Comparison of ENCODE assay signal across 10 cellular contexts in genomic region chr7:24477807-24478655, GRCh38.
DNase-seq lines count a peak whose midpoint lies in the region; ATAC-seq and TF ChIP-seq lines count a peak whose summit lies in the region.
"Had no signal": no experiment of that assay in that cellular context is flagged by ENCODE, and none has a peak within 500 bp of the region (broad histone marks: within the 10 kb centered on the region; RNA-seq: fewer than 3 reads in every experiment).

No MANE protein-coding gene starts in this region.

- TF ChIP-seq CTCF in PC-3 (conservative IDR thresholded peaks at IDR 0.05; ENCODE audit: low read depth, low read length) = no peak
- no peak for TF ChIP-seq CTCF in gastrocnemius medialis (IDR thresholded peaks at IDR 0.05 in 4 of 5, conservative IDR thresholded peaks at IDR 0.05 in 1 of 5)

- no peak overlapping the region for H3K9ac ChIP-seq in PC-3 (ENCODE audit: low read length)

- H3K27me3 Mint-ChIP-seq in naive thymus-derived CD8-positive, alpha-beta T cell = peaks cover 8 to 27% (median 14%) of the 10 kb centered on the region in 5 donors
- H3K27me3 Mint-ChIP-seq in activated naive CD8-positive, alpha-beta T cell treated with anti-CD3 and anti-CD28 coated beads, Interleukin-2, amount 50 U/mL, for 24 hours = peaks cover 16% of the 10 kb centered on the region

- no TSS peak for BruUV-seq in PC-3 (replicated peaks; lab: Mats Ljungman, UMichigan)

- no peaks in the 10 kb centered on the region for H3K79me2 ChIP-seq in PC-3 (ENCODE audit: low read length)

- H3K4me2 ChIP-seq in PC-3 (ENCODE audit: low read length) = peak overlapping the region; percentile 50

- no peaks in the 10 kb centered on the region for H3F3A ChIP-seq in PC-3 (ENCODE audit: low read length, unreplicated experiment)

- ATAC-seq in PC-3 (peak; percentile 95), Right ventricle myocardium superior (ENCODE audit: poor library complexity) (peak; percentile 36), gastrocnemius medialis (peak; percentile 54 to 81), HG02870 (IDR thresholded peaks at IDR 0.05; ENCODE audit: unreplicated experiment) (no peak)
- no peak for ATAC-seq in naive thymus-derived CD8-positive, alpha-beta T cell
- no peak for ATAC-seq in activated naive CD8-positive, alpha-beta T cell treated with anti-CD3 and anti-CD28 coated beads, Interleukin-2, amount 50 U/mL, for 24 hours

- H3K9me3 Mint-ChIP-seq in naive thymus-derived CD8-positive, alpha-beta T cell = no peaks in the 10 kb centered on the region
- no peaks in the 10 kb centered on the region for H3K9me3 Mint-ChIP-seq in activated naive CD8-positive, alpha-beta T cell treated with anti-CD3 and anti-CD28 coated beads, Interleukin-2, amount 50 U/mL, for 24 hours
- H3K9me3 Mint-ChIP-seq: IgD-negative memory B cell; stimulated activated naive CD8-positive, alpha-beta T cell treated with anti-CD3 and anti-CD28 coated beads, Interleukin-15, Interleukin-2, amounts not matched to agents 100 ng/mL and 50 ng/mL, for 24 hours had no signal

- H3K4me3 ChIP-seq in HAP-1 (no peak overlapping the region), PC-3 (ENCODE audit: low read length) (no peak overlapping the region), gastrocnemius medialis (no peak overlapping the region)

- intact Hi-C loops in PC-3 (cut with micrococcal nuclease) = loop anchor here (10.0 kb wide), 1 partner anchor 187 kb away; no protein-coding TSS in a partner anchor
- intact Hi-C loops in Right ventricle myocardium superior (cut with DNase I) = no loop called here
- intact Hi-C loops in gastrocnemius medialis (cut with DNase I; ENCODE audit: low total_unique reads) = loop anchor here (2.0 kb wide), 1 partner anchor 21 kb away; no protein-coding TSS in a partner anchor

- peaks cover 14% of the 10 kb centered on the region for H3K4me1 ChIP-seq in HAP-1
- H3K4me1 ChIP-seq in PC-3 (ENCODE audit: insufficient read depth, low read length) = peaks cover 16% of the 10 kb centered on the region
- peaks cover 12 to 14% of the 10 kb centered on the region in 2 donors for H3K4me1 ChIP-seq in gastrocnemius medialis

- POLR2A ChIA-PET in PC-3 (lab: Charles Lee; ENCODE audit: unreplicated experiment) = no interaction called here
- POLR2A ChIA-PET in naive thymus-derived CD8-positive, alpha-beta T cell (lab: Charles Lee) = no interaction called here

- no peaks in the 10 kb centered on the region for H4K20me1 ChIP-seq in PC-3 (ENCODE audit: low read length)

- H3K36me3 ChIP-seq in HAP-1 (replicated peaks) (no peaks in the 10 kb centered on the region), PC-3 (ENCODE audit: low read depth, low read length) (no peaks in the 10 kb centered on the region), gastrocnemius medialis (no peaks in the 10 kb centered on the region)

- H3K27ac Mint-ChIP-seq in naive thymus-derived CD8-positive, alpha-beta T cell = peak overlapping the region in 1 of 10 donors; percentile 38
- H3K27ac Mint-ChIP-seq in activated naive CD8-positive, alpha-beta T cell treated with anti-CD3 and anti-CD28 coated beads, Interleukin-2, amount 50 U/mL, for 24 hours = no peak overlapping the region
- H3K27ac Mint-ChIP-seq: IgD-negative memory B cell; stimulated activated naive CD8-positive, alpha-beta T cell treated with anti-CD3 and anti-CD28 coated beads, Interleukin-15, Interleukin-2, amounts not matched to agents 100 ng/mL and 50 ng/mL, for 24 hours had no signal

- TF ChIP-seq POLR2A in gastrocnemius medialis (IDR thresholded peaks at IDR 0.05) = no peak

- CTCF ChIA-PET in PC-3 (lab: Charles Lee) = no interaction called here

- peak overlapping the region; percentile 42 for H3K27ac ChIP-seq in PC-3 (ENCODE audit: low read length)
- H3K27ac ChIP-seq in gastrocnemius medialis = peak overlapping the region; percentile 32 to 77 (median 43)
- H3K27ac ChIP-seq in caudate nucleus (ENCODE audit: low read depth, low read length) = no peak overlapping the region

- no peak overlapping the region for H3K4me3 Mint-ChIP-seq in naive thymus-derived CD8-positive, alpha-beta T cell
- H3K4me3 Mint-ChIP-seq in activated naive CD8-positive, alpha-beta T cell treated with anti-CD3 and anti-CD28 coated beads, Interleukin-2, amount 50 U/mL, for 24 hours = no peak overlapping the region
- H3K4me3 Mint-ChIP-seq: IgD-negative memory B cell; stimulated activated naive CD8-positive, alpha-beta T cell treated with anti-CD3 and anti-CD28 coated beads, Interleukin-15, Interleukin-2, amounts not matched to agents 100 ng/mL and 50 ng/mL, for 24 hours had no signal

- in situ Hi-C loops in HAP-1 (cut with MboI; ENCODE audit: low sequenced_read_pairs) = no loop called here
- in situ Hi-C loops in gastrocnemius medialis (cut with MboI; ENCODE audit: low sequenced_read_pairs in 4 of 4) = no loop called here

- H3K27me3 ChIP-seq in HAP-1 (ENCODE audit: low read depth) (no peaks in the 10 kb centered on the region), PC-3 (ENCODE audit: low read length) (peaks cover 19% of the 10 kb centered on the region), gastrocnemius medialis (no peaks in the 10 kb centered on the region)

- H2AFZ ChIP-seq in PC-3 (ENCODE audit: low read length) = peak overlapping the region; percentile 33

- no peaks in the 10 kb centered on the region for H3K9me2 ChIP-seq in PC-3 (replicated peaks; ENCODE audit: low read length)

- no peaks in the 10 kb centered on the region for H3K9me3 ChIP-seq in HAP-1
- H3K9me3 ChIP-seq in PC-3 (ENCODE audit: low read length) = no peaks in the 10 kb centered on the region
- no peaks in the 10 kb centered on the region for H3K9me3 ChIP-seq in gastrocnemius medialis

- H3K4me1 Mint-ChIP-seq in naive thymus-derived CD8-positive, alpha-beta T cell = peaks cover 0 to 3% (median 0%) of the 10 kb centered on the region in 4 donors
- H3K4me1 Mint-ChIP-seq in activated naive CD8-positive, alpha-beta T cell treated with anti-CD3 and anti-CD28 coated beads, Interleukin-2, amount 50 U/mL, for 24 hours = no peaks in the 10 kb centered on the region
- H3K4me1 Mint-ChIP-seq: IgD-negative memory B cell had no signal

- H3K36me3 Mint-ChIP-seq in naive thymus-derived CD8-positive, alpha-beta T cell = no peaks in the 10 kb centered on the region
- H3K36me3 Mint-ChIP-seq in activated naive CD8-positive, alpha-beta T cell treated with anti-CD3 and anti-CD28 coated beads, Interleukin-2, amount 50 U/mL, for 24 hours (ENCODE audit: low read depth) = no peaks in the 10 kb centered on the region
- H3K36me3 Mint-ChIP-seq: IgD-negative memory B cell had no signal

- peak; percentile 69 to 91 for DNase-seq in HAP-1 (ENCODE audit: low spot score in 2 of 2)
- DNase-seq in PC-3 = peak; percentile 76
- no peak for DNase-seq in Right ventricle myocardium superior
- peak in 1 of 2 donors; percentile 21 for DNase-seq in gastrocnemius medialis
- DNase-seq in naive thymus-derived CD8-positive, alpha-beta T cell = no peak
- no peak for DNase-seq in caudate nucleus (lab: John Stamatoyannopoulos, UW)
- no peak for DNase-seq in activated naive CD8-positive, alpha-beta T cell treated with anti-CD3 and anti-CD28 coated beads, Interleukin-2, amount 50 U/mL, for 24 hours

Comparison
In these comparisons a context has a peak if more than half of its experiments do, and no peak if none do; other contexts are left out.
1. DNase-seq: peak in HAP-1 (2 of 2) and PC-3 (single experiment); none in Right ventricle myocardium superior (single experiment), naive thymus-derived CD8-positive, alpha-beta T cell (0 of 10), caudate nucleus (0 of 61) and activated naive CD8-positive, alpha-beta T cell treated with anti-CD3 and anti-CD28 coated beads, Interleukin-2, amount 50 U/mL, for 24 hours (single experiment).
2. ATAC-seq: peak in PC-3 (single experiment), Right ventricle myocardium superior (single experiment) and gastrocnemius medialis (2 of 2); none in naive thymus-derived CD8-positive, alpha-beta T cell (0 of 2), HG02870 (single experiment) and activated naive CD8-positive, alpha-beta T cell treated with anti-CD3 and anti-CD28 coated beads, Interleukin-2, amount 50 U/mL, for 24 hours (single experiment).